Comparison of ENCODE assay signal across 15 cellular contexts in the genomic region with DNA sequence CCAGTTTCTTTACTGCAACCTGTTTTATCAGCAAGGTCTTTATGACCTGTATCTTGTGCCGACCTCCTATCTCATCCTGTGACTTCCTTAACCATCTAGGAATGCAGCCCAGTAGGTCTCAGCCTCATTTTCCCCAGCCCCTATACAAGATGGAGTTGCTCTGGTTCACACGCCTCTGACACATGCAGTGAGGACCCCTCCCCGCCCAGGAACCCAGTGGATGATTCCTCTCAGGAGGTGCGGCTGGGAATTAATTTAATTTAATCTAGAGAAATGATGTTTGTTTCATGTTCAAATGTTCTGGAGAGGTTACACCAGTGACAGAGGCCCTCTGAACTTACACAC.
DNase-seq lines count a peak whose midpoint lies in the region; ATAC-seq and TF ChIP-seq lines count a peak whose summit lies in the region.
"Had no signal": no experiment of that assay in that cellular context is flagged by ENCODE, and none has a peak within 500 bp of the region (broad histone marks: within the 10 kb centered on the region; RNA-seq: fewer than 3 reads in every experiment).

No MANE protein-coding gene starts in this region.

- no peaks in the 10 kb centered on the region for H3K9me2 ChIP-seq in Loucy (replicated peaks; ENCODE audit: low read depth, low read length)

- peaks cover 7% of the 10 kb centered on the region for H3K36me3 Mint-ChIP-seq in effector memory CD8-positive, alpha-beta T cell (ENCODE audit: insufficient read depth)

- peaks cover 18% of the 10 kb centered on the region for H3K4me1 ChIP-seq in Loucy (ENCODE audit: insufficient read depth, low read length, poor library complexity, severe bottlenecking)

- H3K4me3 ChIP-seq in GM08714 (ENCODE audit: low read length) (peak overlapping the region; percentile 63; the same call in 1 of the 2 replicates), Loucy (ENCODE audit: low read length, poor library complexity, severe bottlenecking) (peak overlapping the region; percentile 80), skin epidermis (peak overlapping the region in 3 of 7 experiments; percentile 37 to 40 (median 39))
- H3K4me3 ChIP-seq: uterus had no signal

- peak overlapping the region; percentile 90 for H3K4me2 ChIP-seq in Loucy (ENCODE audit: low read depth, low read length, poor library complexity, severe bottlenecking)

- H3K27me3 ChIP-seq in Loucy (ENCODE audit: insufficient read depth, low read length, poor library complexity, severe bottlenecking): no peaks in the 10 kb centered on the region
- H3K27me3 ChIP-seq: uterus had no signal

- H3K9ac ChIP-seq in Loucy (ENCODE audit: low read depth, low read length, poor library complexity, severe bottlenecking): peak overlapping the region; percentile 88

- H3K4me1 Mint-ChIP-seq in effector memory CD8-positive, alpha-beta T cell (ENCODE audit: low read depth in 2 of 2): peaks cover 42 to 59% of the 10 kb centered on the region in 2 donors

- H3K79me2 ChIP-seq in Loucy (ENCODE audit: insufficient read depth, low read length): peaks cover 8% of the 10 kb centered on the region; the same call in 1 of the 2 replicates

- no peak for TF ChIP-seq CTCF in Loucy (conservative IDR thresholded peaks at IDR 0.05; ENCODE audit: low read length)

- DNase-seq in effector memory CD8-positive, alpha-beta T cell: no peak
- DNase-seq in stimulated activated naive CD4-positive, alpha-beta T cell treated with Interleukin-2 at 50 U/mL for 16 hours (lab: John Stamatoyannopoulos, UW): no peak
- DNase-seq: cerebellar nuclear complex, DMS79, foreskin fibroblast, kidney glomerular epithelial cell, NCI-H1694 treated with DMSO at 0.1 percent for 48 hours, PC-3, uterus had no signal

- ATAC-seq in effector memory CD8-positive, alpha-beta T cell (replicated peaks): no peak
- ATAC-seq in HG03571 (IDR thresholded peaks at IDR 0.05; ENCODE audit: unreplicated experiment) (no peak), GM18868 (IDR thresholded peaks at IDR 0.05; ENCODE audit: unreplicated experiment) (no peak)
- ATAC-seq: PC-3 had no signal

- H3K27me3 Mint-ChIP-seq in effector memory CD8-positive, alpha-beta T cell: no peaks in the 10 kb centered on the region

- no peaks in the 10 kb centered on the region for H3K36me3 ChIP-seq in Loucy (ENCODE audit: insufficient read depth, low read length)
- H3K36me3 ChIP-seq: uterus had no signal

- no peaks in the 10 kb centered on the region for H3F3A ChIP-seq in Loucy (ENCODE audit: low read depth)

- H4K20me1 ChIP-seq in Loucy (ENCODE audit: insufficient read depth, low read length, poor library complexity, severe bottlenecking): no peaks in the 10 kb centered on the region

- H3K27ac Mint-ChIP-seq in effector memory CD8-positive, alpha-beta T cell: peak overlapping the region; percentile 97 to 99
- H3K27ac Mint-ChIP-seq: progenitor cell of endocrine pancreas had no signal

- H3K9me3 ChIP-seq in Loucy (ENCODE audit: insufficient read depth, low read depth, low read length): no peaks in the 10 kb centered on the region
- H3K9me3 ChIP-seq: uterus had no signal

- 0 out of 2 replicates have a peak overlapping the region, but pooled peaks have one; percentile 60 for H2AFZ ChIP-seq in Loucy (ENCODE audit: low read length)

- H3K27ac ChIP-seq in skin epidermis: peak overlapping the region in 17 of 21 experiments; percentile 32 to 99 (median 91)

- peak overlapping the region; percentile 92 to 93 for H3K4me3 Mint-ChIP-seq in effector memory CD8-positive, alpha-beta T cell

- H3K9me3 Mint-ChIP-seq in effector memory CD8-positive, alpha-beta T cell: no peaks in the 10 kb centered on the region
